28 cellular contexts compared by ENCODE assay signal in genomic region chr1:70628973-70629372, GRCh38.
"Had no signal": no experiment of that assay in that cellular context is flagged by ENCODE, and none has a peak within 500 bp of the region (broad histone marks: within the 10 kb centered on the region; RNA-seq: fewer than 3 reads in every experiment).

No MANE protein-coding gene starts in this region.

- H3K4me1 Mint-ChIP-seq: activated B cell treated with CpG ODN at 0.5 μM for 24 hours; activated naive CD8-positive, alpha-beta T cell treated with anti-CD3 and anti-CD28 coated beads for 36 hours; T-helper 17 cell had no signal

- H3K9me3 ChIP-seq: body of pancreas, testis, transverse colon had no signal

- H3K36me3 ChIP-seq: adrenal gland, left lung, transverse colon had no signal

- H3K4me3 Mint-ChIP-seq: activated B cell treated with CpG ODN at 0.5 μM for 24 hours; activated naive CD4-positive, alpha-beta T cell treated with anti-CD3 and anti-CD28 coated beads for 36 hours; activated naive CD8-positive, alpha-beta T cell treated with anti-CD3 and anti-CD28 coated beads for 36 hours; natural killer cell treated with Interleukin-12 subunit alpha and Interleukin-12 subunit beta and Interleukin-15 and Interleukin-18, amount 100 ng/mL, for 72 hours; T-helper 17 cell had no signal

- H3K27me3 ChIP-seq: adrenal gland, body of pancreas, left lung, testis, transverse colon had no signal

- H3K27me3 Mint-ChIP-seq: activated B cell treated with CpG ODN at 0.5 μM for 24 hours; activated naive CD8-positive, alpha-beta T cell treated with anti-CD3 and anti-CD28 coated beads for 36 hours; natural killer cell treated with Interleukin-12 subunit alpha and Interleukin-12 subunit beta and Interleukin-15 and Interleukin-18, amount 100 ng/mL, for 72 hours; T-helper 17 cell had no signal

- H3K36me3 Mint-ChIP-seq: activated naive CD8-positive, alpha-beta T cell treated with anti-CD3 and anti-CD28 coated beads for 36 hours; natural killer cell treated with Interleukin-12 subunit alpha and Interleukin-12 subunit beta and Interleukin-15 and Interleukin-18, amount 100 ng/mL, for 72 hours had no signal

- H3K4me1 ChIP-seq: adrenal gland, body of pancreas, left lung, testis, transverse colon had no signal

- DNase-seq: activated B cell treated with CpG ODN at 0.5 μM for 24 hours; activated CD4-positive, alpha-beta T cell treated with anti-CD3 and anti-CD28 coated beads for 4 hours; activated CD4-positive, alpha-beta T cell treated with anti-CD3 and anti-CD28 coated beads, Interleukin-2, amount 50 U/mL, for 4 hours; activated effector memory CD4-positive, alpha-beta T cell treated with Interleukin-2 at 50 U/mL for 16 hours; activated naive CD4-positive, alpha-beta T cell treated with anti-CD3 and anti-CD28 coated beads for 36 hours; activated naive CD8-positive, alpha-beta T cell treated with anti-CD3 and anti-CD28 coated beads for 36 hours; adrenal gland; aorta; dermis blood vessel endothelial cell; effector CD4-positive, alpha-beta T cell; left lung; mesendoderm; posterior cingulate gyrus; right cardiac atrium; stimulated activated CD4-positive, alpha-beta T cell treated with anti-CD3 and anti-CD28 coated beads, Interleukin-2, amount 100 ng/mL, for 48 hours; stimulated activated naive CD4-positive, alpha-beta T cell treated with Interleukin-2 at 50 U/mL for 16 hours; T-helper 17 cell; T1000; testis; transverse colon had no signal

- H3K9me3 Mint-ChIP-seq: activated naive CD4-positive, alpha-beta T cell treated with anti-CD3 and anti-CD28 coated beads for 36 hours had no signal

- H3K27ac Mint-ChIP-seq: activated B cell treated with CpG ODN at 0.5 μM for 24 hours; activated naive CD4-positive, alpha-beta T cell treated with anti-CD3 and anti-CD28 coated beads for 36 hours; activated naive CD8-positive, alpha-beta T cell treated with anti-CD3 and anti-CD28 coated beads for 36 hours; natural killer cell treated with Interleukin-12 subunit alpha and Interleukin-12 subunit beta and Interleukin-15 and Interleukin-18, amount 100 ng/mL, for 72 hours; T-helper 17 cell had no signal

- H3K27ac ChIP-seq: adrenal gland, body of pancreas, epithelial cell of prostate, left lung, testis, transverse colon had no signal

- FAIRE-seq: colon, endometrium, frontal cortex, islet of Langerhans had no signal

- ATAC-seq: body of pancreas; natural killer cell treated with Interleukin-12 subunit alpha and Interleukin-12 subunit beta and Interleukin-15 and Interleukin-18, amount 100 ng/mL, for 72 hours; right cardiac atrium; T-helper 17 cell had no signal

- H3K4me3 ChIP-seq: adrenal gland, body of pancreas, left lung, lung, testis, transverse colon had no signal
